Comparison of ENCODE assay signal across 26 cellular contexts in the genomic region with DNA sequence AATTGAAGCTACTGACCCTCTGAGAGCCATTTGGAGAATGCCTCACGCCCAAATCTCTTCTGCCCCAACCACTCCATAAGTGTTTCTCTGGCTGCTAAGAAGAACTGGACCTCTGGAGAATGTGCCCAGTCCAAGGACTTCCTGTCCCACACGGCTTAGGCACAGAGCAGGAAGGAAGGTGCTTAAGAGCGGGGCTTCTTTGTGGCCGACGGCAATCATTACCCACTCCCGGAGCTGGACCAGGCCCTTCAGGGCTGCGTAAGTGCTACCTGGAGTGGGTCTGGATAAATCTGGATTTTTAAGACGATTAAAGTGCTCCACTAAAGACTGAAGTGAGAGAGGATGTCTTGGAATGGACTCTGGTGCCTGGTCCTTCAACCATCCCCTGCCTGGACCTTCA. TPM values are rescaled to one million over a fixed set of nuclear protein-coding genes. Genes with fewer than 3 reads are reported as not detected.
"Had no signal": no experiment of that assay in that cellular context is flagged by ENCODE, and none has a peak within 500 bp of the region (broad histone marks: within the 10 kb centered on the region; RNA-seq: fewer than 3 reads in every experiment).

No MANE protein-coding gene starts in this region.

- H3K9me3 Mint-ChIP-seq: activated B cell treated with CpG ODN at 0.5 μM for 24 hours; memory B cell; T-helper 2 cell treated with Interferon-gamma antibody and Interleukin-4, amounts not matched to agents 5 μg/mL and 100 μg/mL, for 36 hours had no signal

- H3K4me1 ChIP-seq: uterus had no signal

- H3K27me3 Mint-ChIP-seq: activated B cell treated with CpG ODN at 0.5 μM for 24 hours, memory B cell had no signal

- H3K27ac Mint-ChIP-seq: activated B cell treated with CpG ODN at 0.5 μM for 24 hours; activated CD8-positive, alpha-beta T cell treated with anti-CD3 and anti-CD28 coated beads, Interleukin-2, amount 10 ng/mL, durations not matched to agents 7 days and 5 days; endodermal cell; memory B cell had no signal

- FAIRE-seq: colon, kidney had no signal

- H3K4me3 ChIP-seq: cardiac muscle cell, dorsolateral prefrontal cortex, left ventricle myocardium inferior, SK-N-MC, tibial artery, uterus had no signal

- H3K27me3 ChIP-seq: cardiac muscle cell, tibial artery, uterus had no signal

- H3K9me3 ChIP-seq: left ventricle myocardium inferior, tibial artery, uterus had no signal

- H3K36me3 Mint-ChIP-seq: memory B cell; naive thymus-derived CD4-positive, alpha-beta T cell had no signal

- H3K36me3 ChIP-seq: cardiac muscle cell, left ventricle myocardium inferior, tibial artery, uterus had no signal

- DNase-seq: activated B cell treated with CpG ODN at 0.5 μM for 24 hours; activated CD4-positive, alpha-beta T cell treated with anti-CD3 and anti-CD28 coated beads for 4 hours; activated CD8-positive, alpha-beta memory T cell treated with anti-CD3 and anti-CD28 coated beads, Interleukin-2, amount 50 U/mL, for 4 hours; activated CD8-positive, alpha-beta T cell treated with anti-CD3 and anti-CD28 coated beads, Interleukin-2, amount 10 ng/mL, durations not matched to agents 7 days and 5 days; activated effector memory CD4-positive, alpha-beta T cell treated with anti-CD3 and anti-CD28 coated beads, Interleukin-2, amount 50 U/mL, for 16 hours; activated naive CD4-positive, alpha-beta T cell treated with anti-CD3 and anti-CD28 coated beads, Interleukin-2, amount 50 U/mL, for 16 hours; activated T-cell treated with anti-CD3 and anti-CD28 coated beads, Interleukin-2, amount 50 U/mL, for 48 hours; dorsolateral prefrontal cortex; foreskin fibroblast; hypothalamus; kidney; left ventricle myocardium inferior; naive thymus-derived CD4-positive, alpha-beta T cell; nucleus accumbens; stimulated activated CD8-positive, alpha-beta memory T cell treated with anti-CD3 and anti-CD28 coated beads, Interleukin-4, amount 100 ng/mL, for 48 hours; stimulated activated naive CD4-positive, alpha-beta T cell; uterus had no signal

- H3K27ac ChIP-seq: cardiac muscle cell, dorsolateral prefrontal cortex, epithelial cell of prostate, left ventricle myocardium inferior, SK-N-MC, tibial artery, uterus had no signal

- H3K4me3 Mint-ChIP-seq: activated B cell treated with CpG ODN at 0.5 μM for 24 hours; activated CD8-positive, alpha-beta T cell treated with anti-CD3 and anti-CD28 coated beads, Interleukin-2, amount 10 ng/mL, durations not matched to agents 7 days and 5 days; endodermal cell; memory B cell; T-helper 2 cell treated with Interferon-gamma antibody and Interleukin-4, amounts not matched to agents 5 μg/mL and 100 μg/mL, for 36 hours had no signal

- ATAC-seq: activated CD8-positive, alpha-beta T cell treated with anti-CD3 and anti-CD28 coated beads, Interleukin-2, amount 10 ng/mL, durations not matched to agents 7 days and 5 days; naive thymus-derived CD4-positive, alpha-beta T cell had no signal

RNA-seq across cellular contexts. Expression of a gene that starts 1.8 kb away (rescaled TPM):
- polyA plus RNA-seq: adipose tissue; cardiac muscle cell; naive thymus-derived CD4-positive, alpha-beta T cell had no signal

RNA-seq across cellular contexts. Expression of a gene that starts 15.5 kb away (rescaled TPM):
- polyA plus RNA-seq: adipose tissue; cardiac muscle cell; naive thymus-derived CD4-positive, alpha-beta T cell had no signal

RNA-seq across cellular contexts. Expression of a gene that starts 56.3 kb away (rescaled TPM):
- polyA plus RNA-seq: cardiac muscle cell; naive thymus-derived CD4-positive, alpha-beta T cell had no signal
